ENCODE assay signal across 8 cellular contexts in genomic region chr16:11356573-11357331, GRCh38. TPM values are rescaled to one million over a fixed set of nuclear protein-coding genes. Genes with fewer than 3 reads are reported as not detected.
DNase-seq lines count a peak whose midpoint lies in the region; ATAC-seq and TF ChIP-seq lines count a peak whose summit lies in the region.

No MANE protein-coding gene starts in this region.

- H3K27ac Mint-ChIP-seq in activated CD8-positive, alpha-beta T cell treated with anti-CD3 and anti-CD28 coated beads for 36 hours, result no peak overlapping the region
- peak overlapping the region; percentile 60 for H3K27ac Mint-ChIP-seq in endodermal cell

- no peak overlapping the region for H3K4me3 Mint-ChIP-seq in activated CD8-positive, alpha-beta T cell treated with anti-CD3 and anti-CD28 coated beads for 36 hours
- H3K4me3 Mint-ChIP-seq in endodermal cell, result no peak overlapping the region

- WGBS in endodermal cell (ENCODE audit: insufficient coverage in 1 of 2, insufficient read length in 1 of 2), 2 experiments, result 72 to 87% methylated on average over 9 to 15 of the region's 15 CpGs

- ATAC-seq in activated CD8-positive, alpha-beta T cell treated with anti-CD3 and anti-CD28 coated beads for 36 hours, result no peak
- ATAC-seq in mucosa of descending colon, result peak; percentile 84
- ATAC-seq in thoracic aorta (ENCODE audit: insufficient number of reproducible peaks, low FRiP score, low read depth), result no peak
- ATAC-seq in GM18907 (IDR thresholded peaks at IDR 0.05; ENCODE audit: unreplicated experiment), result no peak

- DNase-seq in NCI-H2081 (lab: John Stamatoyannopoulos, UW) (peak; percentile 14 to 28), NCI-H2081 treated with DMSO at 0.1 percent for 48 hours (lab: John Stamatoyannopoulos, UW) (no peak), NCI-H510A (lab: John Stamatoyannopoulos, UW) (peak; percentile 23), endodermal cell (peak; percentile 92), mucosa of descending colon (peak; percentile 74 to 86 (median 83)), thoracic aorta (ENCODE audit: low spot score) (no peak)
- peak; percentile 70 for DNase-seq in activated CD8-positive, alpha-beta T cell treated with anti-CD3 and anti-CD28 coated beads for 36 hours

- intact Hi-C loops in activated CD8-positive, alpha-beta T cell treated with anti-CD3 and anti-CD28 coated beads for 36 hours (cut with micrococcal nuclease), result loop anchor here (5.0 kb wide), 1 partner anchor 384 kb away; no protein-coding TSS in a partner anchor
- intact Hi-C loops in mucosa of descending colon (cut with DNase I, micrococcal nuclease), result loop anchor here (2.0 to 10.0 kb wide), 3 partner anchors 92 to 389 kb away; partner anchors contain the start of gene TNP2 (in 1 of the 2)

- peaks cover 13% of the 10 kb centered on the region for H3K27me3 Mint-ChIP-seq in activated CD8-positive, alpha-beta T cell treated with anti-CD3 and anti-CD28 coated beads for 36 hours
- no peaks in the 10 kb centered on the region for H3K27me3 Mint-ChIP-seq in endodermal cell (ENCODE audit: insufficient read depth)

- TF ChIP-seq CTCF in activated CD8-positive, alpha-beta T cell treated with anti-CD3 and anti-CD28 coated beads for 36 hours (IDR thresholded peaks at IDR 0.05), result peak; percentile 65
- TF ChIP-seq CTCF in endodermal cell (conservative IDR thresholded peaks at IDR 0.05), result peak; percentile 89
- peak; percentile 23 for TF ChIP-seq CTCF in mucosa of descending colon (IDR thresholded peaks at IDR 0.05)
- TF ChIP-seq CTCF in thoracic aorta (IDR thresholded peaks at IDR 0.05), result peak; percentile 39

- H3K27ac ChIP-seq in endodermal cell (ENCODE audit: low read depth, low read length) (no peak overlapping the region), thoracic aorta (peak overlapping the region in 1 of 2 donors; percentile 70)

- H3K36me3 Mint-ChIP-seq in activated CD8-positive, alpha-beta T cell treated with anti-CD3 and anti-CD28 coated beads for 36 hours (ENCODE audit: low read depth), result peaks cover 21% of the 10 kb centered on the region
- peaks cover 21% of the 10 kb centered on the region for H3K36me3 Mint-ChIP-seq in endodermal cell (ENCODE audit: low read depth)

- H3K4me1 ChIP-seq in endodermal cell (ENCODE audit: control insufficient read depth, insufficient read depth, low read length), result peaks cover 6% of the 10 kb centered on the region
- peaks cover 6% of the 10 kb centered on the region for H3K4me1 ChIP-seq in mucosa of descending colon (ENCODE audit: low read depth)
- peaks cover 3 to 39% of the 10 kb centered on the region in 2 donors for H3K4me1 ChIP-seq in thoracic aorta (ENCODE audit: control insufficient read depth in 1 of 2, low read depth in 2 of 2)

- H3K9ac ChIP-seq in endodermal cell (ENCODE audit: extremely low read depth, low read length, poor library complexity, severe bottlenecking), result no peak overlapping the region

- H3K9me3 Mint-ChIP-seq in activated CD8-positive, alpha-beta T cell treated with anti-CD3 and anti-CD28 coated beads for 36 hours, result peaks cover 3% of the 10 kb centered on the region
- no peaks in the 10 kb centered on the region for H3K9me3 Mint-ChIP-seq in endodermal cell

- POLR2A ChIA-PET in activated CD8-positive, alpha-beta T cell treated with anti-CD3 and anti-CD28 coated beads for 36 hours (lab: Charles Lee), result interaction anchor here (1.0 to 3.7 kb wide), 4 partner anchors 31 to 105 kb away, joined by 3 to 57 read pairs (median 4); partner anchors contain the start of gene SOCS1

- H3K27me3 ChIP-seq in endodermal cell (ENCODE audit: control insufficient read depth, insufficient read depth, low read length, poor library complexity, severe bottlenecking) (no peaks in the 10 kb centered on the region), thoracic aorta (replicated peaks; ENCODE audit: insufficient read depth) (no peaks in the 10 kb centered on the region)

- no peaks in the 10 kb centered on the region for H3K36me3 ChIP-seq in endodermal cell (ENCODE audit: control insufficient read depth, insufficient read depth, low read length)
- H3K36me3 ChIP-seq in mucosa of descending colon (ENCODE audit: low read depth), result no peaks in the 10 kb centered on the region
- H3K36me3 ChIP-seq in thoracic aorta, result no peaks in the 10 kb centered on the region

- H3K4me3 ChIP-seq in endodermal cell (ENCODE audit: low read length), result no peak overlapping the region
- no peak overlapping the region for H3K4me3 ChIP-seq in mucosa of descending colon
- no peak overlapping the region for H3K4me3 ChIP-seq in thoracic aorta

- CTCF ChIA-PET in activated CD8-positive, alpha-beta T cell treated with anti-CD3 and anti-CD28 coated beads for 36 hours (lab: Charles Lee), result interaction anchor here (0.8 to 7.1 kb wide), 22 partner anchors 10 to 408 kb away, joined by 3 to 88 read pairs (median 4); partner anchors contain the start of gene SOCS1

- H3K9me3 ChIP-seq in endodermal cell (ENCODE audit: control insufficient read depth, low read length) (peaks cover 6% of the 10 kb centered on the region), mucosa of descending colon (no peaks in the 10 kb centered on the region), thoracic aorta (no peaks in the 10 kb centered on the region)

- H3K4me1 Mint-ChIP-seq in activated CD8-positive, alpha-beta T cell treated with anti-CD3 and anti-CD28 coated beads for 36 hours (ENCODE audit: low read depth), result peaks cover 62% of the 10 kb centered on the region
- peaks cover 12% of the 10 kb centered on the region for H3K4me1 Mint-ChIP-seq in endodermal cell

RNA-seq across cellular contexts. Expression of gene RMI2, which starts 11.5 kb away (rescaled TPM):
- total RNA-seq in activated CD8-positive, alpha-beta T cell treated with anti-CD3 and anti-CD28 coated beads for 36 hours, result 10 to 100 TPM; 53.1 to 57.7 TPM
- total RNA-seq in endodermal cell, result 10 to 100 TPM; 55.2 to 62.3 TPM
- 48.6 TPM for polyA plus RNA-seq in endodermal cell (2013, experiment 1 of 2)
- 43.6 TPM for polyA plus RNA-seq in endodermal cell (2013, experiment 2 of 2)
- total RNA-seq in mucosa of descending colon, result 10 to 100 TPM in 1 of 3 donors, 1 to 10 TPM in 2; 2.1 to 12.1 (median 7.0) TPM
- total RNA-seq in thoracic aorta, result under 1 TPM in 1 of 2 donors, not detected in 1; 0.49 TPM

Comparison
In these comparisons a context has a peak if more than half of its experiments do, and no peak if none do; other contexts are left out.
1. DNase-seq: peak in NCI-H2081 (2 of 2), NCI-H510A (single experiment), activated CD8-positive, alpha-beta T cell treated with anti-CD3 and anti-CD28 coated beads for 36 hours (single experiment), endodermal cell (single experiment) and mucosa of descending colon (3 of 3); none in NCI-H2081 treated with DMSO at 0.1 percent for 48 hours (single experiment) and thoracic aorta (single experiment).
2. CTCF ChIP-seq: peak in every context shown above with its lines; median percentile 89 in endodermal cell; 65 in activated CD8-positive, alpha-beta T cell treated with anti-CD3 and anti-CD28 coated beads for 36 hours; 39 in thoracic aorta; 23 in mucosa of descending colon.
3. RNA of gene RMI2, which starts 11.5 kb away (total RNA-seq): 55.2 to 62.3 TPM in endodermal cell and 53.1 to 57.7 TPM in activated CD8-positive, alpha-beta T cell treated with anti-CD3 and anti-CD28 coated beads for 36 hours; 2.1 to 12.1 TPM in mucosa of descending colon and 0.49 TPM in thoracic aorta; every median in the first group is over 4 times any median in the second.